Comparison of ENCODE assay signal across 10 cellular contexts in genomic region chr4:154741877-154742851, GRCh38. TPM values are rescaled to one million over a fixed set of nuclear protein-coding genes. Genes with fewer than 3 reads are reported as not detected.
DNase-seq lines count a peak whose midpoint lies in the region; ATAC-seq and TF ChIP-seq lines count a peak whose summit lies in the region.
"Had no signal": no experiment of that assay in that cellular context is flagged by ENCODE, and none has a peak within 500 bp of the region (broad histone marks: within the 10 kb centered on the region; RNA-seq: fewer than 3 reads in every experiment).

No MANE protein-coding gene starts in this region.

- intact Hi-C loops in ascending aorta (cut with DNase I), result loop anchor here (2.0 kb wide), 1 partner anchor 191 kb away; the partner anchor contains the start of gene PLRG1

- H3K27ac ChIP-seq in ascending aorta, result no peak overlapping the region
- H3K27ac ChIP-seq: HL-60, ovary had no signal

- no peaks in the 10 kb centered on the region for H3K36me3 ChIP-seq in ascending aorta
- H3K36me3 ChIP-seq: ovary had no signal

- ATAC-seq in stimulated activated naive CD8-positive, alpha-beta T cell treated with anti-CD3 and anti-CD28 coated beads, Interleukin-15, Interleukin-2, amounts not matched to agents 100 U/mL and 50 U/mL, for 24 hours, result no peak
- ATAC-seq in GM21529 (IDR thresholded peaks at IDR 0.05; ENCODE audit: unreplicated experiment), result no peak
- no peak for ATAC-seq in HG02885 (IDR thresholded peaks at IDR 0.05; ENCODE audit: poor library complexity, unreplicated experiment)

- TF ChIP-seq CTCF in ascending aorta (IDR thresholded peaks at IDR 0.05), result no peak

- peak; percentile 15 for DNase-seq in NCI-H748 (lab: John Stamatoyannopoulos, UW; ENCODE audit: unreplicated experiment)
- no peak for DNase-seq in NCI-H748 treated with DMSO at 0.1 percent for 48 hours (lab: John Stamatoyannopoulos, UW)
- no peak for DNase-seq in ascending aorta (ENCODE audit: low spot score in 2 of 2)
- DNase-seq in kidney tubule cell (ENCODE audit: low spot score), result peak; percentile 17
- DNase-seq in stimulated activated naive CD8-positive, alpha-beta T cell treated with anti-CD3 and anti-CD28 coated beads, Interleukin-15, Interleukin-2, amounts not matched to agents 100 U/mL and 50 U/mL, for 24 hours, result peak; percentile 4
- DNase-seq in putamen (ENCODE audit: low spot score), result no peak
- DNase-seq: ovary had no signal

- no peaks in the 10 kb centered on the region for H3K9me3 ChIP-seq in ascending aorta
- H3K9me3 ChIP-seq: ovary had no signal

- peak overlapping the region; percentile 51 to 65 for H3K4me3 ChIP-seq in ascending aorta
- H3K4me3 ChIP-seq: ovary had no signal

- H3K27me3 ChIP-seq in ascending aorta, result no peaks in the 10 kb centered on the region
- H3K27me3 ChIP-seq: ovary had no signal

- peaks cover 3 to 4% of the 10 kb centered on the region in 2 donors for H3K4me1 ChIP-seq in ascending aorta

RNA-seq across cellular contexts. Expression of gene LRAT, which starts 1.6 kb away (rescaled TPM):
- total RNA-seq in ascending aorta, result not detected

RNA-seq across cellular contexts. Expression of gene RBM46, which starts 38.9 kb away (rescaled TPM):
- not detected for total RNA-seq in ascending aorta

Comparison
In these comparisons a context has a peak if more than half of its experiments do, and no peak if none do; other contexts are left out.
1. DNase-seq: peak in NCI-H748 (single experiment), kidney tubule cell (single experiment) and stimulated activated naive CD8-positive, alpha-beta T cell treated with anti-CD3 and anti-CD28 coated beads, Interleukin-15, Interleukin-2, amounts not matched to agents 100 U/mL and 50 U/mL, for 24 hours (single experiment); none in NCI-H748 treated with DMSO at 0.1 percent for 48 hours (single experiment), ascending aorta (0 of 2) and putamen (single experiment).